Comparison of ENCODE assay signal across 8 cellular contexts in genomic region chr9:128819716-128820664, GRCh38. TPM values are rescaled to one million over a fixed set of nuclear protein-coding genes. Genes with fewer than 3 reads are reported as not detected.
A peak's percentile ranks its signal among the peaks of the same experiment; 100 is the strongest.
DNase-seq lines count a peak whose midpoint lies in the region; ATAC-seq and TF ChIP-seq lines count a peak whose summit lies in the region.

No MANE protein-coding gene starts in this region.

- H3K4me1 Mint-ChIP-seq in activated CD4-positive, alpha-beta T cell treated with anti-CD3 and anti-CD28 coated beads, Interleukin-2, amount 10 ng/mL, durations not matched to agents 7 days and 5 days = peaks cover 24% of the 10 kb centered on the region

- no peak for TF ChIP-seq CTCF in fibroblast of lung (conservative IDR thresholded peaks at IDR 0.05 in 1 of 2, IDR thresholded peaks at IDR 0.05 in 1 of 2; ENCODE audit: low read depth in 1 of 2, low read length in 2 of 2)

- H3K36me3 ChIP-seq in SK-N-MC (ENCODE audit: insufficient read depth, low read length) (peaks cover 18% of the 10 kb centered on the region; the same call in 1 of the 2 replicates), fibroblast of lung (ENCODE audit: control insufficient read depth, insufficient read depth, low read length) (peaks cover 18% of the 10 kb centered on the region)

- H3K9me3 Mint-ChIP-seq in activated CD4-positive, alpha-beta T cell treated with anti-CD3 and anti-CD28 coated beads, Interleukin-2, amount 10 ng/mL, durations not matched to agents 7 days and 5 days = no peaks in the 10 kb centered on the region

- peaks cover 2% of the 10 kb centered on the region for H3K79me2 ChIP-seq in fibroblast of lung (ENCODE audit: control insufficient read depth, insufficient read depth, low read length)

- H3K9ac ChIP-seq in SK-N-MC (ENCODE audit: insufficient read length) (no peak overlapping the region), fibroblast of lung (ENCODE audit: insufficient read depth, low read length) (no peak overlapping the region)

- DNase-seq in activated CD4-positive, alpha-beta T cell treated with anti-CD3 and anti-CD28 coated beads, Interleukin-2, amount 10 ng/mL, durations not matched to agents 7 days and 5 days = no peak
- no peak for DNase-seq in activated CD4-positive, alpha-beta T cell treated with anti-CD3 and anti-CD28 coated beads, Interleukin-2, amount 50 U/mL, for 1 hour
- peak; percentile 44 for DNase-seq in SK-N-MC (ENCODE audit: low read depth, low spot score)
- DNase-seq in fibroblast of lung (ENCODE audit: low read depth in 2 of 2) = peak in 1 of 2 donors; percentile 8
- DNase-seq in posterior cingulate gyrus = peak in 9 of 10 donors; percentile 31 to 93 (median 62)
- no peak for DNase-seq in activated CD4-positive, CD25-positive, alpha-beta regulatory T cell treated with anti-CD3 and anti-CD28 coated beads, Interleukin-2, amount 50 U/mL, for 72 hours
- no peak for DNase-seq in NOMO-1 (lab: John Stamatoyannopoulos, UW; ENCODE audit: unreplicated experiment in 2 of 2)

- peak overlapping the region; percentile 41 for H3K4me3 Mint-ChIP-seq in activated CD4-positive, alpha-beta T cell treated with anti-CD3 and anti-CD28 coated beads, Interleukin-2, amount 10 ng/mL, durations not matched to agents 7 days and 5 days

- H3K4me1 ChIP-seq in fibroblast of lung (ENCODE audit: control insufficient read depth, extremely low read depth, insufficient read depth, low read length) = peaks cover 7% of the 10 kb centered on the region

- intact Hi-C loops in posterior cingulate gyrus (cut with DNase I) = no loop called here

- no peak overlapping the region for H2AFZ ChIP-seq in fibroblast of lung (ENCODE audit: low read length)

- H3K27ac ChIP-seq in SK-N-MC (no peak overlapping the region), fibroblast of lung (ENCODE audit: insufficient read depth, low read length) (no peak overlapping the region)

- H3K27ac Mint-ChIP-seq in activated CD4-positive, alpha-beta T cell treated with anti-CD3 and anti-CD28 coated beads, Interleukin-2, amount 10 ng/mL, durations not matched to agents 7 days and 5 days = no peak overlapping the region

- H3K9me3 ChIP-seq in SK-N-MC (ENCODE audit: low read depth, low read length) (no peaks in the 10 kb centered on the region), fibroblast of lung (ENCODE audit: control insufficient read depth, insufficient read depth, low read depth, low read length) (no peaks in the 10 kb centered on the region)

- no peaks in the 10 kb centered on the region for H4K20me1 ChIP-seq in fibroblast of lung (ENCODE audit: control insufficient read depth, extremely low read depth, insufficient read depth, low read length)

- POLR2A ChIA-PET in activated CD4-positive, alpha-beta T cell treated with anti-CD3 and anti-CD28 coated beads, Interleukin-2, amount 10 ng/mL, durations not matched to agents 7 days and 5 days (lab: Charles Lee) = interaction anchor here (0.6 to 3.1 kb wide), 2 partner anchors 10 to 25 kb away, joined by 5 to 12 read pairs; partner anchors contain the start of gene SPOUT1

- CTCF ChIA-PET in activated CD4-positive, alpha-beta T cell treated with anti-CD3 and anti-CD28 coated beads, Interleukin-2, amount 10 ng/mL, durations not matched to agents 7 days and 5 days (lab: Charles Lee) = interaction anchor here (2.0 to 3.9 kb wide), 7 partner anchors 10 to 59 kb away, joined by 7 to 29 read pairs (median 13); partner anchors contain the start of genes SPOUT1 and TBC1D13

- peak overlapping the region; percentile 76 for H3K4me3 ChIP-seq in SK-N-MC
- peak overlapping the region in 1 of 4 experiments; percentile 64 for H3K4me3 ChIP-seq in fibroblast of lung (replicated peaks in 1 of 4; ENCODE audit: control extremely low read depth in 1 of 4, insufficient read depth in 1 of 4, low read depth in 3 of 4, low read length in 4 of 4)

- no peaks in the 10 kb centered on the region for H3K27me3 Mint-ChIP-seq in activated CD4-positive, alpha-beta T cell treated with anti-CD3 and anti-CD28 coated beads, Interleukin-2, amount 10 ng/mL, durations not matched to agents 7 days and 5 days

- ATAC-seq in GM18517 (IDR thresholded peaks at IDR 0.05; ENCODE audit: unreplicated experiment) = no peak

- H3K27me3 ChIP-seq in fibroblast of lung (ENCODE audit: control insufficient read depth, insufficient read depth, low read length) = no peaks in the 10 kb centered on the region

- peaks cover 13% of the 10 kb centered on the region for H3K36me3 Mint-ChIP-seq in activated CD4-positive, alpha-beta T cell treated with anti-CD3 and anti-CD28 coated beads, Interleukin-2, amount 10 ng/mL, durations not matched to agents 7 days and 5 days (ENCODE audit: low read depth)

- peak overlapping the region; percentile 79 for H3K4me2 ChIP-seq in fibroblast of lung (ENCODE audit: extremely low read depth, insufficient read depth, low read length)

RNA-seq across cellular contexts. Expression of gene ENDOG, which starts 1.7 kb away (rescaled TPM):
- 10 to 100 TPM; 10.2 to 11.3 TPM for total RNA-seq in activated CD4-positive, alpha-beta T cell treated with anti-CD3 and anti-CD28 coated beads, Interleukin-2, amount 10 ng/mL, durations not matched to agents 7 days and 5 days
- 15.5 and 22.9 TPM in 2 replicates for total RNA-seq in fibroblast of lung
- polyA plus RNA-seq in fibroblast of lung = 5.2 and 9.6 TPM in 2 replicates
- 8.9 and 18.0 TPM in 2 replicates for polyA plus RNA-seq in fibroblast of lung (2012)
- 8.9 and 15.3 TPM in 2 replicates for polyA minus RNA-seq in fibroblast of lung (ENCODE audit: low replicate concordance)

RNA-seq across cellular contexts. Expression of gene SPOUT1, which starts 9.6 kb away (rescaled TPM):
- total RNA-seq in activated CD4-positive, alpha-beta T cell treated with anti-CD3 and anti-CD28 coated beads, Interleukin-2, amount 10 ng/mL, durations not matched to agents 7 days and 5 days = 10 to 100 TPM; 60.5 to 75.0 TPM
- total RNA-seq in fibroblast of lung = 7.4 and 8.7 TPM in 2 replicates
- polyA plus RNA-seq in fibroblast of lung = 9.0 and 18.1 TPM in 2 replicates
- 15.1 and 34.1 TPM in 2 replicates for polyA plus RNA-seq in fibroblast of lung (2012)
- 65.6 and 76.4 TPM in 2 replicates for polyA minus RNA-seq in fibroblast of lung (ENCODE audit: low replicate concordance)

RNA-seq across cellular contexts. Expression of gene TBC1D13, which starts 32.9 kb away (rescaled TPM):
- 10 to 100 TPM; 18.4 to 21.1 TPM for total RNA-seq in activated CD4-positive, alpha-beta T cell treated with anti-CD3 and anti-CD28 coated beads, Interleukin-2, amount 10 ng/mL, durations not matched to agents 7 days and 5 days
- total RNA-seq in fibroblast of lung = 7.4 and 9.2 TPM in 2 replicates
- polyA plus RNA-seq in fibroblast of lung = 20.6 and 24.9 TPM in 2 replicates
- 17.7 and 19.3 TPM in 2 replicates for polyA plus RNA-seq in fibroblast of lung (2012)
- 45.8 and 47.0 TPM in 2 replicates for polyA minus RNA-seq in fibroblast of lung (ENCODE audit: low replicate concordance)

RNA-seq across cellular contexts. Expression of gene ZER1, which starts 48.3 kb away (rescaled TPM):
- 10 to 100 TPM; 21.3 TPM for total RNA-seq in activated CD4-positive, alpha-beta T cell treated with anti-CD3 and anti-CD28 coated beads, Interleukin-2, amount 10 ng/mL, durations not matched to agents 7 days and 5 days
- total RNA-seq in fibroblast of lung = 16.7 and 26.3 TPM in 2 replicates
- polyA plus RNA-seq in fibroblast of lung = 18.5 and 21.5 TPM in 2 replicates
- polyA plus RNA-seq in fibroblast of lung (2012) = 23.7 and 26.0 TPM in 2 replicates
- 189 and 247 TPM in 2 replicates for polyA minus RNA-seq in fibroblast of lung (ENCODE audit: low replicate concordance)

Comparison
In these comparisons a context has a peak if more than half of its experiments do, and no peak if none do; other contexts are left out.
1. DNase-seq: peak in SK-N-MC (single experiment) and posterior cingulate gyrus (9 of 10); none in activated CD4-positive, alpha-beta T cell treated with anti-CD3 and anti-CD28 coated beads, Interleukin-2, amount 10 ng/mL, durations not matched to agents 7 days and 5 days (single experiment), activated CD4-positive, alpha-beta T cell treated with anti-CD3 and anti-CD28 coated beads, Interleukin-2, amount 50 U/mL, for 1 hour (single experiment), activated CD4-positive, CD25-positive, alpha-beta regulatory T cell treated with anti-CD3 and anti-CD28 coated beads, Interleukin-2, amount 50 U/mL, for 72 hours (single experiment) and NOMO-1 (0 of 2).